ENCODE assay signal across 17 cellular contexts in genomic region chr4:176592976-176593375, GRCh38.
"Had no signal": no experiment of that assay in that cellular context is flagged by ENCODE, and none has a peak within 500 bp of the region (broad histone marks: within the 10 kb centered on the region; RNA-seq: fewer than 3 reads in every experiment).

No MANE protein-coding gene starts in this region.

- H3K4me3 ChIP-seq: MG63 had no signal

- DNase-seq: KBM-7, MG63, NCI-H1092, NCI-H1105 treated with DMSO at 0.1 percent for 48 hours, NCI-H1417 treated with DMSO at 0.1 percent for 48 hours, NCI-H146, NCI-H1694 treated with DMSO at 0.1 percent for 48 hours, NCI-H1930, NCI-H2081, NCI-H2107, NCI-H2227 treated with DMSO at 0.1 percent for 48 hours, NCI-H524, NCI-H526 treated with DMSO at 0.1 percent for 48 hours, NCI-H774, RPMI8226, SHP77, SK-N-SH had no signal

- H3K9me3 ChIP-seq: SK-N-SH had no signal

- H3K9ac ChIP-seq: SK-N-SH had no signal

- H3K36me3 ChIP-seq: MG63 had no signal

- H3K27me3 ChIP-seq: MG63 had no signal

- H3K4me2 ChIP-seq: SK-N-SH had no signal
